In the genomic region with DNA sequence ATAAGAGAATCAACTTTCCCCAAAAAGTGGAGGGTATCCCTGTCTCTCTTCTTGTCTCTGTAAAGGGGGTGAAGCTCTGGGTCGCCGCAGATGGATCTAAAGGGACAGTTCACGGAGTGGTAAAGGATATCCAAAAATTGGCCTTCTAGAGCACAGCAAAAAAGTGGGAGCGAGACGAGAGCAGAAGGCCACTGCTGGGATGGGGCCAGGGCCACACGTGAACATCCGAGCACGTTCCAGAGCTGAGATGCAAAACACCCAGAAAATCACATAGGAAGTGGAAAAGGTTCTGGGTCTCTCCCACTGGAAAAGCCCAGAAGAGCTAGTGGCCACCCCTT, we compare ENCODE assay signal across 8 cellular contexts. TPM values are rescaled to one million over a fixed set of nuclear protein-coding genes. Genes with fewer than 3 reads are reported as not detected.
DNase-seq lines count a peak whose midpoint lies in the region; ATAC-seq and TF ChIP-seq lines count a peak whose summit lies in the region.

No MANE protein-coding gene starts in this region.

- H3K4ac ChIP-seq in IMR-90 (ENCODE audit: low read depth, low read length), result peak overlapping the region; percentile 97

- peak overlapping the region; percentile 90 for H2AK5ac ChIP-seq in IMR-90 (ENCODE audit: low read depth, low read length)

- POLR2A ChIA-PET in IMR-90 (lab: Charles Lee; ENCODE audit: unreplicated experiment), result interaction anchor here (0.5 to 1.3 kb wide), 9 partner anchors 12 to 157 kb away, joined by 3 to 6 read pairs (median 3); no protein-coding TSS in a partner anchor

- WGBS in IMR-90 (ENCODE audit: extremely low coverage in 2 of 2, insufficient read length in 1 of 2), 2 experiments, result no CpG with 5 or more reads among the region's 8 CpGs
- 33 to 63% (median 56%) methylated on average over 8 of the region's 8 CpGs for WGBS in stomach, 5 donors

- peak overlapping the region; percentile 97 for H3K14ac ChIP-seq in IMR-90 (replicated peaks; ENCODE audit: low read depth, low read length)

- TF ChIP-seq CTCF in IMR-90 (conservative IDR thresholded peaks at IDR 0.05; ENCODE audit: low read depth, low read length) (no peak), kidney epithelial cell (IDR thresholded peaks at IDR 0.05; ENCODE audit: insufficient read depth, low read length, poor library complexity, severe bottlenecking) (no peak), stomach (IDR thresholded peaks at IDR 0.05) (no peak)

- CTCF ChIA-PET in IMR-90 (lab: Yijun Ruan, JAX), result interaction anchor here (0.7 to 3.1 kb wide), 7 partner anchors 14 to 501 kb away, joined by 3 to 12 read pairs (median 4); no protein-coding TSS in a partner anchor

- peak overlapping the region; percentile 7; the same call in 1 of the 2 replicates for H2BK20ac ChIP-seq in IMR-90 (ENCODE audit: low read depth, low read length)

- H3K27ac ChIP-seq in IMR-90 (ENCODE audit: insufficient read depth, low read length) (peak overlapping the region; percentile 82), stomach (peak overlapping the region; percentile 16 to 99 (median 99))

- H3K23ac ChIP-seq in IMR-90 (ENCODE audit: low read depth, low read length), result peak overlapping the region; percentile 99

- peak overlapping the region; percentile 97 for H2AK9ac ChIP-seq in IMR-90 (replicated peaks; ENCODE audit: low read depth, low read length, poor library complexity)

- no peak; the same call in 1 of the 2 replicates for ATAC-seq in IMR-90 (ENCODE audit: low read depth)

- peak overlapping the region; percentile 93 for H2BK120ac ChIP-seq in IMR-90 (ENCODE audit: low read depth, low read length)

- H3K79me1 ChIP-seq in IMR-90 (ENCODE audit: low read depth in 1 of 2, low read length in 2 of 2), result peaks cover 0 to 52% of the 10 kb centered on the region in 2 experiments; a peak in 3 of 4 replicates

- H4K5ac ChIP-seq in IMR-90 (ENCODE audit: low read depth, low read length), result peak overlapping the region; percentile 27

- H3K18ac ChIP-seq in IMR-90 (ENCODE audit: low read depth, low read length), result peak overlapping the region; percentile 49

- H3K27me3 ChIP-seq in IMR-90 (ENCODE audit: control insufficient read depth, insufficient read depth, low read length), result no peaks in the 10 kb centered on the region
- H3K27me3 ChIP-seq in adipocyte (replicated peaks; ENCODE audit: control insufficient read depth, insufficient read depth, low read length), result no peaks in the 10 kb centered on the region
- H3K27me3 ChIP-seq in kidney epithelial cell (ENCODE audit: control insufficient read depth, insufficient read depth, low read length), result no peaks in the 10 kb centered on the region
- H3K27me3 ChIP-seq in stomach, result no peaks in the 10 kb centered on the region

- H2BK15ac ChIP-seq in IMR-90 (ENCODE audit: low read depth, low read length), result peak overlapping the region; percentile 74; the same call in 2 of the 3 replicates

- peaks cover 41% of the 10 kb centered on the region for H4K20me1 ChIP-seq in IMR-90 (ENCODE audit: insufficient read depth, low read length)

- peaks cover 3% of the 10 kb centered on the region; the same call in 1 of the 2 replicates for H3K36me3 ChIP-seq in IMR-90 (ENCODE audit: control insufficient read depth, insufficient read depth, low read length)
- peaks cover 12% of the 10 kb centered on the region for H3K36me3 ChIP-seq in adipocyte (ENCODE audit: control insufficient read depth, insufficient read depth, low read length, severe bottlenecking)
- no peaks in the 10 kb centered on the region for H3K36me3 ChIP-seq in kidney epithelial cell (ENCODE audit: control insufficient read depth, insufficient read depth, low read length)
- peaks cover 0 to 4% (median 2%) of the 10 kb centered on the region in 4 donors for H3K36me3 ChIP-seq in stomach

- no peak for TF ChIP-seq EP300 in stomach (IDR thresholded peaks at IDR 0.05)

- peak overlapping the region; percentile 60 to 95 for H4K8ac ChIP-seq in IMR-90 (ENCODE audit: low read depth in 2 of 2, low read length in 2 of 2)

- H3K4me2 ChIP-seq in IMR-90 (ENCODE audit: low read depth, low read length), result peak overlapping the region; percentile 99

- peak overlapping the region; percentile 99 for H4K91ac ChIP-seq in IMR-90 (ENCODE audit: insufficient read depth, low read depth, low read length)

- intact Hi-C loops in IMR-90 (cut with micrococcal nuclease), result loop anchor here (1.0 to 2.0 kb wide), 5 partner anchors 59 to 160 kb away; no protein-coding TSS in a partner anchor
- intact Hi-C loops in stomach (cut with DNase I; ENCODE audit: low total_unique reads), result loop anchor here (10.0 kb wide), 1 partner anchor 71 kb away; no protein-coding TSS in a partner anchor

- DNase-seq in IMR-90 (no peak), adipocyte (ENCODE audit: low read depth) (no peak), kidney epithelial cell (ENCODE audit: low read depth) (no peak), stomach (no peak), OCI-M1 (lab: John Stamatoyannopoulos, UW) (no peak), NCI-H82 treated with DMSO at 0.1 percent for 48 hours (lab: John Stamatoyannopoulos, UW; ENCODE audit: unreplicated experiment) (no peak), NCI-H2029 treated with DMSO at 0.1 percent for 48 hours (lab: John Stamatoyannopoulos, UW) (no peak), SHP77 (lab: John Stamatoyannopoulos, UW) (no peak)

- H3K4me1 ChIP-seq in IMR-90 (ENCODE audit: control insufficient read depth, insufficient read depth, low read length) (peaks cover 22% of the 10 kb centered on the region), adipocyte (ENCODE audit: control insufficient read depth, insufficient read depth, low read length) (peaks cover 56% of the 10 kb centered on the region), stomach (peaks cover 40 to 68% (median 56%) of the 10 kb centered on the region in 4 donors)

- H3K4me3 ChIP-seq in IMR-90 (ENCODE audit: insufficient read depth, low read depth, low read length), result peak overlapping the region; percentile 88
- H3K4me3 ChIP-seq in adipocyte (ENCODE audit: low read length), result peak overlapping the region; percentile 90
- H3K4me3 ChIP-seq in kidney epithelial cell (ENCODE audit: low read depth, low read length), result peak overlapping the region; percentile 68
- H3K4me3 ChIP-seq in stomach, result peak overlapping the region; percentile 76 to 91 (median 90)

- peak overlapping the region; percentile 91 for H2BK5ac ChIP-seq in IMR-90 (ENCODE audit: low read depth, low read length, poor library complexity, severe bottlenecking)

- dilution Hi-C loops in IMR-90 (cut with HindIII; ENCODE audit: low sequenced_read_pairs, unreplicated experiment), result no loop called here

- H2AFZ ChIP-seq in IMR-90 (replicated peaks; ENCODE audit: low read length, poor library complexity), result peak overlapping the region; percentile 90

- in situ Hi-C loops in IMR-90 (cut with MboI; ENCODE audit: low sequenced_read_pairs), result loop anchor here (5.0 kb wide), 1 partner anchor 76 kb away; no protein-coding TSS in a partner anchor

- TF ChIP-seq RAD21 in IMR-90 (IDR thresholded peaks at IDR 0.05; ENCODE audit: low read length), result no peak

- no peaks in the 10 kb centered on the region for H3K9me3 ChIP-seq in IMR-90 (ENCODE audit: control insufficient read depth, insufficient read depth, low read length)
- no peaks in the 10 kb centered on the region for H3K9me3 ChIP-seq in adipocyte (ENCODE audit: control insufficient read depth, low read length)
- H3K9me3 ChIP-seq in stomach, result no peaks in the 10 kb centered on the region

- TF ChIP-seq POLR2A in IMR-90 (IDR thresholded peaks at IDR 0.05; ENCODE audit: low read depth, low read length) (no peak), stomach (IDR thresholded peaks at IDR 0.05) (no peak)

- peak overlapping the region; percentile 86 for H3K9ac ChIP-seq in IMR-90 (ENCODE audit: low read depth, low read length)
- H3K9ac ChIP-seq in adipocyte (ENCODE audit: low read length), result peak overlapping the region; percentile 97

- peaks cover 23% of the 10 kb centered on the region for H3K9me1 ChIP-seq in IMR-90 (ENCODE audit: insufficient read depth, low read length)

- H3K56ac ChIP-seq in IMR-90 (ENCODE audit: extremely low read depth, insufficient read depth, low read length), result peak overlapping the region; percentile 93

- no TSS peak for BruUV-seq in IMR-90 (replicated peaks; lab: Mats Ljungman, UMichigan)

TF ChIP-seq in IMR-90, 13 proteins besides CTCF, POLR2A, EP300 and RAD21:
- TF ChIP-seq BHLHE40 (IDR thresholded peaks at IDR 0.05; ENCODE audit: low read depth, low read length) (peak; percentile 82), CEBPB (IDR thresholded peaks at IDR 0.05; ENCODE audit: low read depth, low read length) (no peak)

RNA-seq across cellular contexts. Expression of gene TRAM2, which starts 0.8 kb away (rescaled TPM):
- total RNA-seq in IMR-90 (2012; rRNA removed) (77.2 and 81.1 TPM in 2 replicates), kidney epithelial cell (13.1 and 15.6 TPM in 2 replicates), stomach (10 to 100 TPM in 2 of 5 donors, 1 to 10 TPM in 3; 1.4 to 14.1 (median 6.4) TPM)
- polyA plus RNA-seq in IMR-90 (2012; rRNA removed) (94.2 and 95.7 TPM in 2 replicates), stomach (1 to 10 TPM; 2.1 to 2.7 (median 2.1) TPM)
- 51.8 and 52.7 TPM in 2 replicates for polyA plus RNA-seq in IMR-90 (2012; cell fraction: cytosol; rRNA removed)
- polyA plus RNA-seq in IMR-90 (2012; cell fraction: nucleus; rRNA removed; ENCODE audit: low replicate concordance), result 86.8 and 207 TPM in 2 replicates
